ENCODE assay signal across 8 cellular contexts in the genomic region with DNA sequence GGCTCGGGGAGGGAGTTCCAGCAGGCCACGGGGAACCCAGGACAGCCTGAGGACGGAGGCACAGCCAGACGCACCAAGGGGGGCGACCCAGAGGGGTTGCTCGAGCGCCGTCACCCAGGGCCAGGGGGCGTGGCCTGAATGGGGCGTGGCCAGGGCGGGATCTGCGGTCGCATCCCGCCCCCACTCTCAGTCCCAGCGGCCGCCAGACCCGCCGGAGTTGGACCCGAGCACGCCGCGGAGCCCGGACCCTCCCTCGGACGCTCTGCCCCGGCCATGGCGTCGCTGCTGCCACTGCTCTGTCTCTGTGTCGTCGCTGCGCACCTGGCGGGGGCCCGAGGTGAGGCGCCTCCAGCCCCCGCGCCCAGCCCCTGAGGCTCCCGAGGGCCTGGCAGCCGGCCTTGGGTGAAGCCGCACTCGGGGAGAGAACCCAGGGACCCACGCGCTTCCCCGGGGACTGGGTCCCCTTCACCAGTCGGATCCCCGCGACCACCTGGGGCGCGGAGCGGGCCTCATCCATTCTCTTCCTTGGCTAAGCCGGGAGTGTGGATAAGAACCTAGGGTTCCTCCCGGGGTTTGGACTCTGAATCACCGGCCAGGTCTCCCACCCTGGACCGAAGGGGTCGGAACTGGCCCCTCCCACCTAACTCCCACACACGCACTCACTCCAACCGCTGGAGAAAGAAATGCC. TPM values are rescaled to one million over a fixed set of nuclear protein-coding genes. Genes with fewer than 3 reads are reported as not detected.
DNase-seq lines count a peak whose midpoint lies in the region; ATAC-seq and TF ChIP-seq lines count a peak whose summit lies in the region.

Gene CILP2 (plus strand): TSS at position 189 of the 688 bp plus-strand sequence. CDS start 85 bp downstream, at position 274.

- peaks cover 0 to 22% of the 10 kb centered on the region in 2 donors for H3K27me3 ChIP-seq in Peyer's patch
- peaks cover 48% of the 10 kb centered on the region for H3K27me3 ChIP-seq in neural progenitor cell

- TF ChIP-seq CTCF in Peyer's patch (IDR thresholded peaks at IDR 0.05), result no peak
- no peak for TF ChIP-seq CTCF in neural progenitor cell (IDR thresholded peaks at IDR 0.05)

- H3K27me3 Mint-ChIP-seq in neural progenitor cell (ENCODE audit: insufficient read depth, low read depth), result peaks cover 13% of the 10 kb centered on the region

- no peak for TF ChIP-seq POLR2A in Peyer's patch (IDR thresholded peaks at IDR 0.05)

- DNase-seq in NCI-H1092 (lab: John Stamatoyannopoulos, UW) (peak; percentile 26), NCI-H1092 treated with DMSO at 0.1 percent for 48 hours (lab: John Stamatoyannopoulos, UW) (no peak), Peyer's patch (peak in 1 of 3 donors; percentile 54), neural progenitor cell (ENCODE audit: low spot score) (peak; percentile 86), T1000 (lab: John Stamatoyannopoulos, UW) (no peak)
- peak; percentile 38 for DNase-seq in effector CD8-positive, alpha-beta T cell (lab: John Stamatoyannopoulos, UW)

- no peak within 1 kb of the TSS for H3K27ac Mint-ChIP-seq in neural progenitor cell

- peak within 1 kb of the TSS; percentile 1 to 44 (median 28) for H3K4me3 ChIP-seq in Peyer's patch
- peak within 1 kb of the TSS; percentile 56 for H3K4me3 ChIP-seq in neural progenitor cell

- peak within 1 kb of the TSS; percentile 79 for H3K4me3 Mint-ChIP-seq in neural progenitor cell

- peak within 1 kb of the TSS in 1 of 4 donors; percentile 10 for H3K27ac ChIP-seq in Peyer's patch
- no peak within 1 kb of the TSS for H3K27ac ChIP-seq in neural progenitor cell

- no peak for ATAC-seq in GM21737 (IDR thresholded peaks at IDR 0.05; ENCODE audit: unreplicated experiment)
- ATAC-seq in GM19452 (IDR thresholded peaks at IDR 0.05; ENCODE audit: unreplicated experiment), result no peak

- H3K4me1 Mint-ChIP-seq in neural progenitor cell, result peaks cover 12% of the 10 kb centered on the region

- H3K36me3 Mint-ChIP-seq in neural progenitor cell, result peaks cover 2% of the 10 kb centered on the region

- peak within 1 kb of the TSS; percentile 79 for H3K4me2 ChIP-seq in neural progenitor cell

- no peaks in the 10 kb centered on the region for H3K79me2 ChIP-seq in neural progenitor cell (ENCODE audit: low read depth)

- no peaks in the 10 kb centered on the region for H3K9me3 ChIP-seq in Peyer's patch
- H3K9me3 ChIP-seq in neural progenitor cell (ENCODE audit: low read depth), result no peaks in the 10 kb centered on the region

- no peaks in the 10 kb centered on the region for H3K9me3 Mint-ChIP-seq in neural progenitor cell

- H2AFZ ChIP-seq in neural progenitor cell (replicated peaks), result no peak within 1 kb of the TSS

- no peak within 1 kb of the TSS for H3K9ac ChIP-seq in neural progenitor cell

- H3K4me1 ChIP-seq in Peyer's patch, result peaks cover 2 to 33% (median 29%) of the 10 kb centered on the region in 4 donors
- no peaks in the 10 kb centered on the region for H3K4me1 ChIP-seq in neural progenitor cell

- peaks cover 7% of the 10 kb centered on the region for H4K20me1 ChIP-seq in neural progenitor cell (ENCODE audit: low read depth)

- H3F3A ChIP-seq in neural progenitor cell (ENCODE audit: low read depth), result peaks cover 13% of the 10 kb centered on the region

- H3K36me3 ChIP-seq in Peyer's patch (no peaks in the 10 kb centered on the region), neural progenitor cell (no peaks in the 10 kb centered on the region)

RNA-seq across cellular contexts. Expression of gene CILP2, which starts in this region (rescaled TPM):
- total RNA-seq in Peyer's patch (not detected), neural progenitor cell (ENCODE audit: low replicate concordance) (1.0 and 3.3 TPM in 2 replicates)

Comparison
In these comparisons a context has a peak if more than half of its experiments do, and no peak if none do; other contexts are left out.
1. DNase-seq: peak in NCI-H1092 (single experiment), effector CD8-positive, alpha-beta T cell (single experiment) and neural progenitor cell (single experiment); none in NCI-H1092 treated with DMSO at 0.1 percent for 48 hours (single experiment) and T1000 (single experiment).